14 cellular contexts compared by ENCODE assay signal in genomic region chr22:46534901-46535630, GRCh38.
"Had no signal": no experiment of that assay in that cellular context is flagged by ENCODE, and none has a peak within 500 bp of the region (broad histone marks: within the 10 kb centered on the region; RNA-seq: fewer than 3 reads in every experiment).

No MANE protein-coding gene starts in this region.

- FAIRE-seq: islet of Langerhans had no signal

- ATAC-seq: activated CD4-positive, alpha-beta T cell treated with anti-CD3 and anti-CD28 coated beads for 36 hours; activated T-cell treated with anti-CD3 and anti-CD28 coated beads, Interleukin-2, amount 50 U/mL, for 4 hours; natural killer cell had no signal

- H3K36me3 Mint-ChIP-seq: activated naive CD8-positive, alpha-beta T cell treated with anti-CD3 and anti-CD28 coated beads for 36 hours; natural killer cell had no signal

- H3K9me3 ChIP-seq: breast epithelium, SK-N-SH, stomach, thoracic aorta had no signal

- H3K9me3 Mint-ChIP-seq: activated CD4-positive, alpha-beta memory T cell treated with anti-CD3 and anti-CD28 coated beads, Interleukin-2, amount 10 ng/mL, durations not matched to agents 7 days and 5 days; activated naive CD8-positive, alpha-beta T cell treated with anti-CD3 and anti-CD28 coated beads for 36 hours; activated T-cell treated with anti-CD3 and anti-CD28 coated beads, Interleukin-2, amount 50 U/mL, for 4 hours; natural killer cell had no signal

- H3K4me2 ChIP-seq: SK-N-SH had no signal

- H3K9ac ChIP-seq: SK-N-SH had no signal

- H3K4me3 Mint-ChIP-seq: activated CD4-positive, alpha-beta T cell treated with anti-CD3 and anti-CD28 coated beads for 36 hours; activated naive CD8-positive, alpha-beta T cell treated with anti-CD3 and anti-CD28 coated beads for 36 hours; activated T-cell treated with anti-CD3 and anti-CD28 coated beads, Interleukin-2, amount 50 U/mL, for 4 hours; natural killer cell had no signal

- H3K27ac Mint-ChIP-seq: activated CD4-positive, alpha-beta memory T cell treated with anti-CD3 and anti-CD28 coated beads, Interleukin-2, amount 10 ng/mL, durations not matched to agents 7 days and 5 days; activated CD4-positive, alpha-beta T cell treated with anti-CD3 and anti-CD28 coated beads for 36 hours; activated naive CD8-positive, alpha-beta T cell treated with anti-CD3 and anti-CD28 coated beads for 36 hours; natural killer cell had no signal

- H3K27me3 ChIP-seq: breast epithelium had no signal

- H3K36me3 ChIP-seq: breast epithelium, stomach, thoracic aorta had no signal

- H3K4me3 ChIP-seq: thoracic aorta had no signal

- H3K27ac ChIP-seq: breast epithelium, stomach, thoracic aorta, VCaP had no signal

- DNase-seq: activated CD4-positive, alpha-beta memory T cell treated with anti-CD3 and anti-CD28 coated beads, Interleukin-2, amount 10 ng/mL, durations not matched to agents 7 days and 5 days; activated CD4-positive, alpha-beta T cell treated with anti-CD3 and anti-CD28 coated beads for 36 hours; activated effector memory CD4-positive, alpha-beta T cell treated with anti-CD3 and anti-CD28 coated beads, Interleukin-2, amount 50 U/mL, for 16 hours; activated naive CD8-positive, alpha-beta T cell treated with anti-CD3 and anti-CD28 coated beads for 36 hours; activated T-cell treated with anti-CD3 and anti-CD28 coated beads, Interleukin-2, amount 50 U/mL, for 4 hours; natural killer cell; SK-N-SH; stimulated activated CD4-positive, alpha-beta T cell treated with anti-CD3 and anti-CD28 coated beads, Interleukin-2, amount 100 ng/mL, for 24 hours; stomach; T-helper 1 cell had no signal
